Comparison of ENCODE assay signal across 9 cellular contexts in genomic region chr4:24382381-24382780, GRCh38.
DNase-seq lines count a peak whose midpoint lies in the region; ATAC-seq lines count a peak whose summit lies in the region.
"Had no signal": no experiment of that assay in that cellular context is flagged by ENCODE, and none has a peak within 500 bp of the region (broad histone marks: within the 10 kb centered on the region; RNA-seq: fewer than 3 reads in every experiment).

No MANE protein-coding gene starts in this region.

- DNase-seq in LHCN-M2 (ENCODE audit: low read depth) (peak; percentile 32), myocyte (ENCODE audit: low read depth) (peak; percentile 32), cardiac septum (ENCODE audit: low spot score) (no peak), MV-4-11 (lab: John Stamatoyannopoulos, UW) (no peak), cerebellar cortex (ENCODE audit: low spot score) (no peak)
- no peak for DNase-seq in activated CD4-positive, alpha-beta T cell treated with anti-CD3 and anti-CD28 coated beads for 4 hours
- DNase-seq: activated T-cell treated with anti-CD3 and anti-CD28 coated beads, Interleukin-2, amount 50 U/mL, for 48 hours had no signal

- intact Hi-C loops in cardiac septum (cut with DNase I): no loop called here

- ATAC-seq in GM19043 (IDR thresholded peaks at IDR 0.05; ENCODE audit: low read depth, unreplicated experiment) (peak; percentile 99), HG02840 (IDR thresholded peaks at IDR 0.05; ENCODE audit: low FRiP score, unreplicated experiment) (peak; percentile 97)

Comparison
In these comparisons a context has a peak if more than half of its experiments do, and no peak if none do; other contexts are left out.
1. DNase-seq: peak in LHCN-M2 (single experiment) and myocyte (single experiment); none in cardiac septum (single experiment), activated CD4-positive, alpha-beta T cell treated with anti-CD3 and anti-CD28 coated beads for 4 hours (0 of 2), MV-4-11 (single experiment) and cerebellar cortex (single experiment).